In genomic region chr2:213066445-213066746, GRCh38 we compare ENCODE assay signal across 8 cellular contexts.
A peak's percentile ranks its signal among the peaks of the same experiment; 100 is the strongest.
DNase-seq lines count a peak whose midpoint lies in the region; ATAC-seq and TF ChIP-seq lines count a peak whose summit lies in the region.
"Had no signal": no experiment of that assay in that cellular context is flagged by ENCODE, and none has a peak within 500 bp of the region (broad histone marks: within the 10 kb centered on the region; RNA-seq: fewer than 3 reads in every experiment).

No MANE protein-coding gene starts in this region.

- 38 to 45% (median 39%) methylated on average over 1 of the region's 1 CpG for WGBS in psoas muscle, 3 donors

- H3K36me3 ChIP-seq in endocrine pancreas (ENCODE audit: control insufficient read depth, insufficient read depth, low read length) (no peaks in the 10 kb centered on the region), psoas muscle (ENCODE audit: insufficient read depth in 1 of 2, low read depth in 1 of 2) (no peaks in the 10 kb centered on the region)

- DNase-seq in psoas muscle, result no peak
- no peak for DNase-seq in NCI-H2107 (lab: John Stamatoyannopoulos, UW)
- DNase-seq in mesenteric fat pad (ENCODE audit: low spot score), result no peak
- no peak for DNase-seq in UCSD-AML1 (lab: John Stamatoyannopoulos, UW; ENCODE audit: unreplicated experiment)

- intact Hi-C loops in psoas muscle (cut with DNase I), result loop anchor here in 1 of 2 donors (1.0 to 5.0 kb wide), 2 partner anchors 21 to 86 kb away; partner anchors contain the start of gene IKZF2

- no peak overlapping the region for H3K9ac ChIP-seq in endocrine pancreas (ENCODE audit: control insufficient read depth, insufficient read depth, low read length)

- H3K4me1 ChIP-seq in endocrine pancreas (ENCODE audit: control insufficient read depth, insufficient read depth, low read length), result peaks cover 21% of the 10 kb centered on the region
- H3K4me1 ChIP-seq in psoas muscle, result peaks cover 47% of the 10 kb centered on the region

- H3K27me3 ChIP-seq in endocrine pancreas (ENCODE audit: control insufficient read depth, insufficient read depth, low read length) (no peaks in the 10 kb centered on the region), psoas muscle (ENCODE audit: insufficient read depth in 3 of 3, low read length in 2 of 3) (no peaks in the 10 kb centered on the region)

- H3K27ac ChIP-seq in psoas muscle, result peak overlapping the region; percentile 40

- TF ChIP-seq CTCF in psoas muscle (IDR thresholded peaks at IDR 0.05), result no peak

- no peaks in the 10 kb centered on the region for H3K9me3 ChIP-seq in endocrine pancreas (ENCODE audit: control insufficient read depth, low read length)
- no peaks in the 10 kb centered on the region for H3K9me3 ChIP-seq in psoas muscle

- peak; percentile 53 for ATAC-seq in GM18909 (IDR thresholded peaks at IDR 0.05; ENCODE audit: poor library complexity, unreplicated experiment)
- ATAC-seq in HG03354 (IDR thresholded peaks at IDR 0.05; ENCODE audit: poor library complexity, severe bottlenecking, unreplicated experiment), result peak; percentile 46
- ATAC-seq in psoas muscle, result no peak

- peak overlapping the region; percentile 96 for H3K4me3 ChIP-seq in endocrine pancreas (ENCODE audit: control insufficient read depth, insufficient read depth, low read length)
- H3K4me3 ChIP-seq in psoas muscle, result peak overlapping the region; percentile 48
- H3K4me3 ChIP-seq: smooth muscle cell had no signal

Comparison
In these comparisons a context has a peak if more than half of its experiments do, and no peak if none do; other contexts are left out.
1. ATAC-seq: peak in GM18909 (single experiment) and HG03354 (single experiment); none in psoas muscle (0 of 4).